ENCODE assay signal across 21 cellular contexts in genomic region chr1:232431326-232431725, GRCh38.
DNase-seq lines count a peak whose midpoint lies in the region; ATAC-seq and TF ChIP-seq lines count a peak whose summit lies in the region.
"Had no signal": no experiment of that assay in that cellular context is flagged by ENCODE, and none has a peak within 500 bp of the region (broad histone marks: within the 10 kb centered on the region; RNA-seq: fewer than 3 reads in every experiment).

No MANE protein-coding gene starts in this region.

- peak overlapping the region; percentile 2 for H3K27ac ChIP-seq in cardiac muscle cell
- peak overlapping the region; percentile 65 for H3K27ac ChIP-seq in left ventricle myocardium inferior (replicated peaks)
- peak overlapping the region; percentile 76 for H3K27ac ChIP-seq in right cardiac atrium (ENCODE audit: low read length)
- H3K27ac ChIP-seq in psoas muscle = no peak overlapping the region
- H3K27ac ChIP-seq: 22Rv1, BLaER1, C4-2B had no signal

- H3K27me3 ChIP-seq in cardiac muscle cell (no peaks in the 10 kb centered on the region), left ventricle myocardium inferior (ENCODE audit: low read depth) (no peaks in the 10 kb centered on the region), right cardiac atrium (ENCODE audit: control insufficient read depth, insufficient read depth) (no peaks in the 10 kb centered on the region), psoas muscle (ENCODE audit: insufficient read depth in 3 of 3, low read length in 2 of 3) (no peaks in the 10 kb centered on the region)
- H3K27me3 ChIP-seq: BLaER1 had no signal

- TF ChIP-seq CTCF in cardiac muscle cell (IDR thresholded peaks at IDR 0.05; ENCODE audit: low read depth, low read length) (no peak), left ventricle myocardium inferior (IDR thresholded peaks at IDR 0.05; ENCODE audit: borderline replicate concordance) (no peak), psoas muscle (IDR thresholded peaks at IDR 0.05) (no peak)

- H3K4me3 ChIP-seq in cardiac muscle cell = no peak overlapping the region
- peak overlapping the region; percentile 34 for H3K4me3 ChIP-seq in left ventricle myocardium inferior
- no peak overlapping the region for H3K4me3 ChIP-seq in right cardiac atrium (ENCODE audit: low read length)
- H3K4me3 ChIP-seq in psoas muscle = peak overlapping the region; percentile 17
- H3K4me3 ChIP-seq: BLaER1, GM23338 had no signal

- ATAC-seq in Right ventricle myocardium superior (ENCODE audit: poor library complexity) (no peak), right cardiac atrium (no peak), psoas muscle (no peak)
- ATAC-seq: CD8-positive, alpha-beta T cell; GM23338 had no signal

- no peaks in the 10 kb centered on the region for H3K9me3 ChIP-seq in cardiac muscle cell (ENCODE audit: low read depth)
- H3K9me3 ChIP-seq in left ventricle myocardium inferior (replicated peaks) = no peaks in the 10 kb centered on the region
- no peaks in the 10 kb centered on the region for H3K9me3 ChIP-seq in right cardiac atrium (ENCODE audit: control insufficient read depth, low read length)
- H3K9me3 ChIP-seq in psoas muscle = no peaks in the 10 kb centered on the region
- H3K9me3 ChIP-seq: BLaER1, Caco-2 had no signal

- 79% methylated on average over 6 of the region's 6 CpGs for WGBS in right cardiac atrium
- WGBS in psoas muscle, 3 donors = 81 to 97% (median 89%) methylated on average over 6 of the region's 6 CpGs

- H3K36me3 ChIP-seq in cardiac muscle cell (peaks cover 39% of the 10 kb centered on the region), left ventricle myocardium inferior (peaks cover 38% of the 10 kb centered on the region), psoas muscle (ENCODE audit: insufficient read depth in 1 of 2, low read depth in 1 of 2) (peaks cover 0 to 38% of the 10 kb centered on the region in 2 donors)
- H3K36me3 ChIP-seq: BLaER1 had no signal

- intact Hi-C loops in cardiac septum (cut with DNase I) (loop anchor here (10.0 kb wide), 1 partner anchor 567 kb away; no protein-coding TSS in a partner anchor), left ventricle myocardium inferior (cut with micrococcal nuclease) (loop anchor here (10.0 kb wide), 1 partner anchor 193 kb away; no protein-coding TSS in a partner anchor), Right ventricle myocardium superior (cut with DNase I) (loop anchor here (10.0 kb wide), 1 partner anchor 193 kb away; no protein-coding TSS in a partner anchor), right cardiac atrium (cut with DNase I) (no loop called here), psoas muscle (cut with DNase I) (loop anchor here in 1 of 2 donors (2.0 to 5.0 kb wide), 2 partner anchors 45 to 196 kb away; no protein-coding TSS in a partner anchor)

- DNase-seq in cardiac muscle cell (ENCODE audit: low read depth in 1 of 2, low spot score in 1 of 2) = no peak
- DNase-seq in cardiac septum (ENCODE audit: low spot score) = no peak
- no peak for DNase-seq in left ventricle myocardium inferior
- no peak for DNase-seq in Right ventricle myocardium superior
- no peak for DNase-seq in right cardiac atrium
- DNase-seq in psoas muscle = no peak
- no peak for DNase-seq in DMS53 (lab: John Stamatoyannopoulos, UW)
- DNase-seq in amygdala (lab: John Stamatoyannopoulos, UW) = no peak
- DNase-seq: CD4-positive, CD25-positive, alpha-beta regulatory T cell; CD8-positive, alpha-beta T cell; DMS153; DMS79; EL; GDM1; H9; HFFc6 had no signal

- peaks cover 37% of the 10 kb centered on the region for H3K4me1 ChIP-seq in cardiac muscle cell (ENCODE audit: low read depth)
- H3K4me1 ChIP-seq in left ventricle myocardium inferior = peaks cover 82% of the 10 kb centered on the region
- peaks cover 2% of the 10 kb centered on the region for H3K4me1 ChIP-seq in right cardiac atrium (ENCODE audit: control insufficient read depth, insufficient read depth, low read length)
- peaks cover 36% of the 10 kb centered on the region for H3K4me1 ChIP-seq in psoas muscle
- H3K4me1 ChIP-seq: Caco-2 had no signal

Comparison
In these comparisons a context has a peak if more than half of its experiments do, and no peak if none do; other contexts are left out.
1. H3K4me3 ChIP-seq: peak in left ventricle myocardium inferior (single experiment) and psoas muscle (single experiment); none in cardiac muscle cell (single experiment) and right cardiac atrium (single experiment).
2. intact Hi-C loops: an anchor here in cardiac septum (10.0 kb wide), left ventricle myocardium inferior (10.0 kb wide) and Right ventricle myocardium superior (10.0 kb wide); none called in right cardiac atrium.